Comparison of ENCODE assay signal across 9 cellular contexts in genomic region chrX:123976671-123977316, GRCh38. TPM values are rescaled to one million over a fixed set of nuclear protein-coding genes. Genes with fewer than 3 reads are reported as not detected.
DNase-seq lines count a peak whose midpoint lies in the region; ATAC-seq and TF ChIP-seq lines count a peak whose summit lies in the region.
"Had no signal": no experiment of that assay in that cellular context is flagged by ENCODE, and none has a peak within 500 bp of the region (broad histone marks: within the 10 kb centered on the region; RNA-seq: fewer than 3 reads in every experiment).

No MANE protein-coding gene starts in this region.

- H3K79me2 ChIP-seq in MM.1S (ENCODE audit: low read length): peaks cover 98% of the 10 kb centered on the region

- H3K27ac ChIP-seq in MM.1S (ENCODE audit: low read length) (no peak overlapping the region), suprapubic skin (no peak overlapping the region)

- H2AFZ ChIP-seq in MM.1S (ENCODE audit: low read length): no peak overlapping the region

- H3K27ac Mint-ChIP-seq in memory B cell: no peak overlapping the region
- H3K27ac Mint-ChIP-seq: activated T-cell treated with anti-CD3 and anti-CD28 coated beads, Interleukin-2, amount 50 U/mL, for 72 hours had no signal

- H3K4me1 ChIP-seq in MM.1S (ENCODE audit: low read length) (no peaks in the 10 kb centered on the region), suprapubic skin (peaks cover 15% of the 10 kb centered on the region)

- peaks cover 39% of the 10 kb centered on the region for H4K20me1 ChIP-seq in MM.1S (ENCODE audit: insufficient read depth, low read length)

- H3K36me3 ChIP-seq in MM.1S (replicated peaks; ENCODE audit: insufficient read depth, low read length) (no peaks in the 10 kb centered on the region), suprapubic skin (no peaks in the 10 kb centered on the region)

- TF ChIP-seq CTCF in MM.1S (IDR thresholded peaks at IDR 0.05; ENCODE audit: low read length): peak; percentile 22; the same call in 1 of the 2 replicates
- peak in 1 of 2 donors; percentile 13 for TF ChIP-seq CTCF in suprapubic skin (IDR thresholded peaks at IDR 0.05)

- DNase-seq in DMS 273 (lab: John Stamatoyannopoulos, UW; ENCODE audit: unreplicated experiment) (peak; percentile 66), MM.1S (no peak), astrocyte of the hippocampus (ENCODE audit: low read depth, low spot score) (peak; percentile 38), memory B cell (ENCODE audit: low spot score in 2 of 2) (no peak), suprapubic skin (ENCODE audit: low spot score in 2 of 2) (no peak), middle frontal gyrus (ENCODE audit: extremely low spot score, low spot score) (no peak)
- DNase-seq: activated T-cell treated with anti-CD3 and anti-CD28 coated beads, Interleukin-2, amount 50 U/mL, for 72 hours had no signal

- H3K27me3 ChIP-seq in MM.1S (replicated peaks; ENCODE audit: insufficient read depth, low read length): no peaks in the 10 kb centered on the region
- no peaks in the 10 kb centered on the region for H3K27me3 ChIP-seq in suprapubic skin

- H3K4me3 ChIP-seq in MM.1S (ENCODE audit: low read length): no peak overlapping the region
- H3K4me3 ChIP-seq in suprapubic skin: no peak overlapping the region

- no peak overlapping the region for H3K4me2 ChIP-seq in MM.1S (ENCODE audit: low read depth, low read length)

- no peaks in the 10 kb centered on the region for H3K9me2 ChIP-seq in MM.1S (replicated peaks; ENCODE audit: insufficient read depth, low read length)

- H3K9me3 Mint-ChIP-seq in memory B cell: no peaks in the 10 kb centered on the region
- H3K9me3 Mint-ChIP-seq: activated T-cell treated with anti-CD3 and anti-CD28 coated beads, Interleukin-2, amount 50 U/mL, for 72 hours had no signal

- TF ChIP-seq EP300 in suprapubic skin (IDR thresholded peaks at IDR 0.05): no peak

- peaks cover 17% of the 10 kb centered on the region for H3K4me1 Mint-ChIP-seq in memory B cell

- H3K9me3 ChIP-seq in MM.1S (replicated peaks; ENCODE audit: insufficient read depth, low read length) (no peaks in the 10 kb centered on the region), suprapubic skin (no peaks in the 10 kb centered on the region)

- H3K4me3 Mint-ChIP-seq in memory B cell: no peak overlapping the region
- H3K4me3 Mint-ChIP-seq: activated T-cell treated with anti-CD3 and anti-CD28 coated beads, Interleukin-2, amount 50 U/mL, for 72 hours had no signal

- WGBS in suprapubic skin: 84% methylated on average over 1 of the region's 1 CpG

- H3F3A ChIP-seq in MM.1S (ENCODE audit: insufficient read depth, low read length): no peaks in the 10 kb centered on the region

- no peak overlapping the region for H3K9ac ChIP-seq in MM.1S (ENCODE audit: low read length)

- ATAC-seq in memory B cell (ENCODE audit: low read depth): peak; percentile 31
- ATAC-seq in GM19467 (IDR thresholded peaks at IDR 0.05; ENCODE audit: unreplicated experiment): no peak
- no peak for ATAC-seq in GM21515 (IDR thresholded peaks at IDR 0.05; ENCODE audit: unreplicated experiment)

- H3K36me3 Mint-ChIP-seq in memory B cell: no peaks in the 10 kb centered on the region

- no peaks in the 10 kb centered on the region for H3K27me3 Mint-ChIP-seq in memory B cell

- TF ChIP-seq POLR2A in suprapubic skin (IDR thresholded peaks at IDR 0.05): no peak

RNA-seq across cellular contexts. Expression of gene STAG2, which starts 15.3 kb away (rescaled TPM):
- total RNA-seq in suprapubic skin: 10 to 100 TPM; 40.0 to 68.2 (median 59.0) TPM

Comparison
In these comparisons a context has a peak if more than half of its experiments do, and no peak if none do; other contexts are left out.
1. DNase-seq: peak in DMS 273 (single experiment) and astrocyte of the hippocampus (single experiment); none in MM.1S (single experiment), memory B cell (0 of 2), suprapubic skin (0 of 2) and middle frontal gyrus (single experiment).